ENCODE assay signal across 10 cellular contexts in genomic region chr13:78589206-78589605, GRCh38. TPM values are rescaled to one million over a fixed set of nuclear protein-coding genes. Genes with fewer than 3 reads are reported as not detected.
DNase-seq lines count a peak whose midpoint lies in the region; ATAC-seq and TF ChIP-seq lines count a peak whose summit lies in the region.
"Had no signal": no experiment of that assay in that cellular context is flagged by ENCODE, and none has a peak within 500 bp of the region (broad histone marks: within the 10 kb centered on the region; RNA-seq: fewer than 3 reads in every experiment).

No MANE protein-coding gene starts in this region.

- no peak for TF ChIP-seq CTCF in liver (IDR thresholded peaks at IDR 0.05; ENCODE audit: low read depth, low read length, missing input control)

- ATAC-seq in HG03135 (IDR thresholded peaks at IDR 0.05; ENCODE audit: unreplicated experiment) = no peak
- ATAC-seq in HG02798 (IDR thresholded peaks at IDR 0.05; ENCODE audit: poor library complexity, unreplicated experiment) = no peak
- no peak for ATAC-seq in HG02642 (IDR thresholded peaks at IDR 0.05; ENCODE audit: poor library complexity, unreplicated experiment)

- WGBS in liver = 5% methylated on average over 7 of the region's 7 CpGs

- DNase-seq in EH (ENCODE audit: low read depth) (peak; percentile 47), HT-29 (ENCODE audit: low spot score) (peak; percentile 42), UCSD-AML1 (lab: John Stamatoyannopoulos, UW; ENCODE audit: unreplicated experiment) (peak; percentile 52), T-helper 9 cell (no peak)
- DNase-seq: activated naive CD8-positive, alpha-beta T cell treated with anti-CD3 and anti-CD28 coated beads for 36 hours had no signal

- H3K27ac ChIP-seq in liver (ENCODE audit: low read depth in 1 of 2, low read length in 2 of 2) = no peak overlapping the region

- H3K4me1 ChIP-seq in liver (ENCODE audit: control insufficient read depth in 4 of 4, insufficient read depth in 4 of 4, low read length in 3 of 4) = peaks cover 0 to 5% (median 0%) of the 10 kb centered on the region in 4 donors

- H3K36me3 ChIP-seq in liver (ENCODE audit: control insufficient read depth in 4 of 4, insufficient read depth in 3 of 4, low read depth in 1 of 4, low read length in 3 of 4) = no peaks in the 10 kb centered on the region

- H3K9me3 ChIP-seq in liver (ENCODE audit: control insufficient read depth in 4 of 4, low read length in 3 of 4) = peaks cover 0 to 3% (median 0%) of the 10 kb centered on the region in 4 donors

- H3K27me3 ChIP-seq in liver (ENCODE audit: control insufficient read depth in 4 of 4, insufficient read depth in 4 of 4, low read length in 3 of 4) = peaks cover 2 to 30% (median 14%) of the 10 kb centered on the region in 4 donors

- no peak for TF ChIP-seq RAD21 in liver (IDR thresholded peaks at IDR 0.05)

- no peak overlapping the region for H3K9ac ChIP-seq in liver (ENCODE audit: low read depth in 1 of 2, low read length in 2 of 2)

- no peak overlapping the region for H3K4me3 ChIP-seq in liver (ENCODE audit: low read depth in 1 of 3, low read length in 3 of 3)

TF ChIP-seq in liver, 16 proteins besides CTCF, POLR2A, EP300 and RAD21:
- peak; percentile 99 for TF ChIP-seq REST (IDR thresholded peaks at IDR 0.05)
- TF ChIP-seq RXRA (IDR thresholded peaks at IDR 0.05) = peak in 1 of 2 donors; percentile 23
- TF ChIP-seq ZBTB33 (IDR thresholded peaks at IDR 0.05) = no peak
- no peak for TF ChIP-seq TAF1 (conservative IDR thresholded peaks at IDR 0.05)
- no peak for TF ChIP-seq YY1 (IDR thresholded peaks at IDR 0.05)
- TF ChIP-seq GABPA (IDR thresholded peaks at IDR 0.05 in 1 of 2, conservative IDR thresholded peaks at IDR 0.05 in 1 of 2) = no peak
- TF ChIP-seq SP1 (IDR thresholded peaks at IDR 0.05) = no peak
- TF ChIP-seq EGR1 (IDR thresholded peaks at IDR 0.05; ENCODE audit: low read depth in 2 of 2) = no peak
- no peak for TF ChIP-seq HNF4A (conservative IDR thresholded peaks at IDR 0.05)

RNA-seq across cellular contexts. Expression of gene POU4F1, which starts 14.1 kb away (rescaled TPM):
- not detected in 2 replicates for total RNA-seq in HT-29 (2014; rRNA removed; shearing (Covaris generic))
- under 1 TPM in 1 of 2 donors, not detected in 1; 0.05 TPM for total RNA-seq in liver
- under 1 TPM in 1 of 2 donors, not detected in 1; 0.01 TPM for polyA plus RNA-seq in liver
- polyA plus RNA-seq: IgD-negative memory B cell had no signal
